3 cellular contexts compared by ENCODE assay signal in genomic region chr4:75154994-75155393, GRCh38.
"Had no signal": no experiment of that assay in that cellular context is flagged by ENCODE, and none has a peak within 500 bp of the region (broad histone marks: within the 10 kb centered on the region; RNA-seq: fewer than 3 reads in every experiment).

No MANE protein-coding gene starts in this region.

- DNase-seq: GDM1, GF-D8 had no signal

- H3K4me3 ChIP-seq: GM12878 had no signal

- ATAC-seq: GM12878 had no signal
